12 cellular contexts compared by ENCODE assay signal in genomic region chr10:80163741-80164341, GRCh38. TPM values are rescaled to one million over a fixed set of nuclear protein-coding genes. Genes with fewer than 3 reads are reported as not detected.
DNase-seq lines count a peak whose midpoint lies in the region; ATAC-seq, FAIRE-seq and TF ChIP-seq lines count a peak whose summit lies in the region.
"Had no signal": no experiment of that assay in that cellular context is flagged by ENCODE, and none has a peak within 500 bp of the region (broad histone marks: within the 10 kb centered on the region; RNA-seq: fewer than 3 reads in every experiment).

No MANE protein-coding gene starts in this region.

- CTCF ChIA-PET in activated CD8-positive, alpha-beta memory T cell treated with anti-CD3 and anti-CD28 coated beads, Interleukin-2, amount 10 ng/mL, durations not matched to agents 7 days and 5 days (lab: Charles Lee): no interaction called here

- H3K27me3 Mint-ChIP-seq in activated CD8-positive, alpha-beta memory T cell treated with anti-CD3 and anti-CD28 coated beads, Interleukin-2, amount 10 ng/mL, durations not matched to agents 7 days and 5 days: no peaks in the 10 kb centered on the region
- H3K27me3 Mint-ChIP-seq: activated CD8-positive, alpha-beta T cell treated with anti-CD3 and anti-CD28 coated beads for 36 hours had no signal

- H3K4me3 ChIP-seq in fibroblast of the aortic adventitia (ENCODE audit: low read depth, low read length) (no peak overlapping the region), small intestine (ENCODE audit: low read depth in 1 of 2, low read length in 2 of 2) (no peak overlapping the region)
- H3K4me3 ChIP-seq: lung had no signal

- 26 to 61% (median 41%) methylated on average over 8 of the region's 8 CpGs for WGBS in small intestine, 3 donors

- FAIRE-seq in small intestine (lab: Jason Lieb, UNC): no peak

- H3K36me3 ChIP-seq in small intestine (ENCODE audit: control insufficient read depth in 2 of 2, insufficient read depth in 2 of 2, low read length in 2 of 2): peaks cover 8 to 37% of the 10 kb centered on the region in 2 donors

- no peaks in the 10 kb centered on the region for H3K27me3 ChIP-seq in small intestine (ENCODE audit: control insufficient read depth in 2 of 2, insufficient read depth in 2 of 2, low read length in 2 of 2)

- peaks cover 0 to 7% of the 10 kb centered on the region in 2 donors for H3K4me1 ChIP-seq in small intestine (ENCODE audit: control insufficient read depth in 2 of 2, insufficient read depth in 1 of 2, low read depth in 1 of 2, low read length in 1 of 2)

- no peak for ATAC-seq in HG03439 (IDR thresholded peaks at IDR 0.05; ENCODE audit: unreplicated experiment)
- no peak for ATAC-seq in activated CD8-positive, alpha-beta memory T cell treated with anti-CD3 and anti-CD28 coated beads, Interleukin-2, amount 10 ng/mL, durations not matched to agents 7 days and 5 days
- ATAC-seq: activated CD8-positive, alpha-beta T cell treated with anti-CD3 and anti-CD28 coated beads for 36 hours had no signal

- no peak for TF ChIP-seq CTCF in fibroblast of the aortic adventitia (IDR thresholded peaks at IDR 0.05; ENCODE audit: insufficient read depth, low read length)

- no peak overlapping the region for H3K27ac Mint-ChIP-seq in activated CD8-positive, alpha-beta memory T cell treated with anti-CD3 and anti-CD28 coated beads, Interleukin-2, amount 10 ng/mL, durations not matched to agents 7 days and 5 days
- H3K27ac Mint-ChIP-seq: activated CD8-positive, alpha-beta T cell treated with anti-CD3 and anti-CD28 coated beads for 36 hours had no signal

- peak overlapping the region; percentile 76 to 79 for H3K27ac ChIP-seq in small intestine (ENCODE audit: low read depth in 1 of 2, low read length in 1 of 2)

- no peaks in the 10 kb centered on the region for H3K9me3 ChIP-seq in small intestine (ENCODE audit: control insufficient read depth, low read depth)

- DNase-seq in ELR (ENCODE audit: low read depth) (peak; percentile 96), RPMI7951 (ENCODE audit: low read depth) (peak; percentile 97), fibroblast of the aortic adventitia (ENCODE audit: low read depth) (peak; percentile 84), small intestine (peak; percentile 92), Ammon's horn (ENCODE audit: low spot score) (no peak), SK-N-DZ (ENCODE audit: low spot score) (no peak)
- DNase-seq in activated CD8-positive, alpha-beta memory T cell treated with anti-CD3 and anti-CD28 coated beads, Interleukin-2, amount 10 ng/mL, durations not matched to agents 7 days and 5 days: no peak
- DNase-seq: activated CD8-positive, alpha-beta T cell treated with anti-CD3 and anti-CD28 coated beads for 36 hours; NCI-H524 treated with DMSO at 0.1 percent for 48 hours; stimulated activated CD4-positive, alpha-beta T cell treated with anti-CD3 and anti-CD28 coated beads, Interleukin-2, amount 100 ng/mL, for 24 hours had no signal

- H3K4me1 Mint-ChIP-seq in activated CD8-positive, alpha-beta memory T cell treated with anti-CD3 and anti-CD28 coated beads, Interleukin-2, amount 10 ng/mL, durations not matched to agents 7 days and 5 days: peaks cover 19% of the 10 kb centered on the region

- no peaks in the 10 kb centered on the region for H3K9me3 Mint-ChIP-seq in activated CD8-positive, alpha-beta memory T cell treated with anti-CD3 and anti-CD28 coated beads, Interleukin-2, amount 10 ng/mL, durations not matched to agents 7 days and 5 days (ENCODE audit: low read depth)
- H3K9me3 Mint-ChIP-seq: activated CD8-positive, alpha-beta T cell treated with anti-CD3 and anti-CD28 coated beads for 36 hours had no signal

- H3K36me3 Mint-ChIP-seq in activated CD8-positive, alpha-beta memory T cell treated with anti-CD3 and anti-CD28 coated beads, Interleukin-2, amount 10 ng/mL, durations not matched to agents 7 days and 5 days: peaks cover 39% of the 10 kb centered on the region

- H3K4me3 Mint-ChIP-seq in activated CD8-positive, alpha-beta memory T cell treated with anti-CD3 and anti-CD28 coated beads, Interleukin-2, amount 10 ng/mL, durations not matched to agents 7 days and 5 days: no peak overlapping the region
- H3K4me3 Mint-ChIP-seq: activated CD8-positive, alpha-beta T cell treated with anti-CD3 and anti-CD28 coated beads for 36 hours had no signal

RNA-seq across cellular contexts. Expression of gene PLAC9, which starts 31.3 kb away (rescaled TPM):
- total RNA-seq in RPMI7951 (2014; rRNA removed; shearing (Covaris generic)): 0.78 and 1.2 TPM in 2 replicates
- total RNA-seq in fibroblast of the aortic adventitia (ENCODE audit: low replicate concordance): 32.1 and 78.7 TPM in 2 replicates
- 10 to 100 TPM in 1 of 3 donors, 1 to 10 TPM in 1, not detected in 1; 4.6 to 22.2 TPM for polyA plus RNA-seq in small intestine
- not detected for total RNA-seq in activated CD8-positive, alpha-beta memory T cell treated with anti-CD3 and anti-CD28 coated beads, Interleukin-2, amount 10 ng/mL, durations not matched to agents 7 days and 5 days
- not detected in 2 replicates for polyA plus RNA-seq in SK-N-DZ (2014; cell fraction: cytosol; rRNA removed)
- polyA plus RNA-seq in SK-N-DZ (2014; cell fraction: nucleus; rRNA removed): not detected in 2 replicates
- total RNA-seq: activated CD8-positive, alpha-beta T cell treated with anti-CD3 and anti-CD28 coated beads for 36 hours had no signal

RNA-seq across cellular contexts. Expression of gene ANXA11, which starts 41.5 kb away (rescaled TPM):
- 88.0 and 104 TPM in 2 replicates for total RNA-seq in RPMI7951 (2014; rRNA removed; shearing (Covaris generic))
- total RNA-seq in fibroblast of the aortic adventitia (ENCODE audit: low replicate concordance): 51.1 and 153 TPM in 2 replicates
- 100 to 1,000 TPM; 142 to 363 (median 277) TPM for polyA plus RNA-seq in small intestine
- total RNA-seq in activated CD8-positive, alpha-beta memory T cell treated with anti-CD3 and anti-CD28 coated beads, Interleukin-2, amount 10 ng/mL, durations not matched to agents 7 days and 5 days: 100 to 1,000 TPM; 251 to 288 TPM
- 1.2 and 1.7 TPM in 2 replicates for polyA plus RNA-seq in SK-N-DZ (2014; cell fraction: cytosol; rRNA removed)
- 0.92 and 1.2 TPM in 2 replicates for polyA plus RNA-seq in SK-N-DZ (2014; cell fraction: nucleus; rRNA removed)

Comparison
In these comparisons a context has a peak if more than half of its experiments do, and no peak if none do; other contexts are left out.
1. DNase-seq: peak in ELR (single experiment), RPMI7951 (single experiment), fibroblast of the aortic adventitia (single experiment) and small intestine (single experiment); none in activated CD8-positive, alpha-beta memory T cell treated with anti-CD3 and anti-CD28 coated beads, Interleukin-2, amount 10 ng/mL, durations not matched to agents 7 days and 5 days (single experiment), Ammon's horn (single experiment) and SK-N-DZ (single experiment).
2. RNA of gene PLAC9, which starts 31.3 kb away (total RNA-seq): 32.1 to 78.7 TPM in fibroblast of the aortic adventitia; 0.78 to 1.2 TPM in RPMI7951 and not detected in activated CD8-positive, alpha-beta memory T cell treated with anti-CD3 and anti-CD28 coated beads, Interleukin-2, amount 10 ng/mL, durations not matched to agents 7 days and 5 days; every median in the first group is over 10 times any median in the second.